ENCODE assay signal across 12 cellular contexts in genomic region chr12:115998789-115999478, GRCh38.
A peak's percentile ranks its signal among the peaks of the same experiment; 100 is the strongest.
DNase-seq lines count a peak whose midpoint lies in the region; ATAC-seq and TF ChIP-seq lines count a peak whose summit lies in the region.
"Had no signal": no experiment of that assay in that cellular context is flagged by ENCODE, and none has a peak within 500 bp of the region (broad histone marks: within the 10 kb centered on the region; RNA-seq: fewer than 3 reads in every experiment).

No MANE protein-coding gene starts in this region.

- H3K4me1 ChIP-seq in cardiac muscle cell (ENCODE audit: low read depth) (peaks cover 7% of the 10 kb centered on the region), esophagus (ENCODE audit: control insufficient read depth in 2 of 2, insufficient read depth in 2 of 2, low read length in 1 of 2) (no peaks in the 10 kb centered on the region), upper lobe of left lung (peaks cover 4 to 12% (median 9%) of the 10 kb centered on the region in 4 donors)

- peak overlapping the region; percentile 33 for H3K27ac Mint-ChIP-seq in nephron progenitor cell

- H3K4me1 Mint-ChIP-seq in nephron progenitor cell: peaks cover 26% of the 10 kb centered on the region

- no peak overlapping the region for H3K4me3 ChIP-seq in cardiac muscle cell
- no peak overlapping the region for H3K4me3 ChIP-seq in esophagus (ENCODE audit: low read depth in 1 of 2, low read length in 2 of 2)
- no peak overlapping the region for H3K4me3 ChIP-seq in upper lobe of left lung

- no peaks in the 10 kb centered on the region for H3K27me3 Mint-ChIP-seq in nephron progenitor cell (ENCODE audit: low read depth, poor library complexity)

- no peak overlapping the region for H3K4me3 Mint-ChIP-seq in nephron progenitor cell

- H3K27me3 ChIP-seq in cardiac muscle cell: no peaks in the 10 kb centered on the region
- no peaks in the 10 kb centered on the region for H3K27me3 ChIP-seq in esophagus (ENCODE audit: control insufficient read depth in 1 of 2, insufficient read depth in 2 of 2, low read length in 2 of 2)
- H3K27me3 ChIP-seq in upper lobe of left lung: no peaks in the 10 kb centered on the region
- H3K27me3 ChIP-seq: brain microvascular endothelial cell had no signal

- H3K9me3 Mint-ChIP-seq in nephron progenitor cell: no peaks in the 10 kb centered on the region

- intact Hi-C loops in Right ventricle myocardium inferior (cut with DNase I): loop anchor here (5.0 kb wide), 2 partner anchors 238 to 708 kb away; no protein-coding TSS in a partner anchor

- H3K36me3 ChIP-seq in cardiac muscle cell (peaks cover 28% of the 10 kb centered on the region), esophagus (ENCODE audit: control insufficient read depth in 2 of 2, insufficient read depth in 2 of 2, low read length in 1 of 2) (peaks cover 2 to 5% of the 10 kb centered on the region in 2 donors), upper lobe of left lung (peaks cover 14 to 58% (median 26%) of the 10 kb centered on the region in 4 donors)

- TF ChIP-seq EP300 in upper lobe of left lung (IDR thresholded peaks at IDR 0.05): no peak

- peaks cover 45% of the 10 kb centered on the region for H3K36me3 Mint-ChIP-seq in nephron progenitor cell (ENCODE audit: low read depth)

- H3K27ac ChIP-seq in cardiac muscle cell: peak overlapping the region; percentile 76
- peak overlapping the region; percentile 27 to 60 for H3K27ac ChIP-seq in esophagus (ENCODE audit: low read depth in 2 of 2, low read length in 1 of 2)
- H3K27ac ChIP-seq in upper lobe of left lung: peak overlapping the region; percentile 1 to 62 (median 22)
- H3K27ac ChIP-seq: brain microvascular endothelial cell had no signal

- WGBS in esophagus, 2 donors: 57 to 59% methylated on average over 10 of the region's 10 CpGs
- WGBS in upper lobe of left lung, 2 donors: 61 to 63% methylated on average over 10 of the region's 10 CpGs

- no peak for DNase-seq in cardiac muscle cell (ENCODE audit: low read depth in 1 of 2, low spot score in 1 of 2)
- DNase-seq in Right ventricle myocardium inferior (ENCODE audit: missing footprints): no peak
- DNase-seq in nephron progenitor cell: no peak
- DNase-seq in upper lobe of left lung: no peak
- DNase-seq in activated CD4-positive, alpha-beta T cell treated with anti-CD3 and anti-CD28 coated beads, Interleukin-2, amount 50 U/mL, for 1 hour: no peak
- DNase-seq in central memory CD4-positive, alpha-beta T cell: no peak
- DNase-seq: activated naive CD4-positive, alpha-beta T cell; effector CD4-positive, alpha-beta T cell; stimulated activated CD4-positive, alpha-beta T cell treated with anti-CD3 and anti-CD28 coated beads, Interleukin-15, amount 100 ng/mL, for 24 hours had no signal

- H3K9me3 ChIP-seq in cardiac muscle cell (ENCODE audit: low read depth) (no peaks in the 10 kb centered on the region), esophagus (ENCODE audit: control insufficient read depth in 2 of 2, insufficient read depth in 1 of 2, low read depth in 1 of 2, low read length in 1 of 2) (no peaks in the 10 kb centered on the region), upper lobe of left lung (no peaks in the 10 kb centered on the region)

- TF ChIP-seq CTCF in cardiac muscle cell (IDR thresholded peaks at IDR 0.05; ENCODE audit: low read depth, low read length) (no peak), nephron progenitor cell (IDR thresholded peaks at IDR 0.05) (no peak), upper lobe of left lung (IDR thresholded peaks at IDR 0.05) (no peak)

- no peak for ATAC-seq in Right ventricle myocardium inferior
- no peak for ATAC-seq in upper lobe of left lung (ENCODE audit: low FRiP score in 2 of 2)
- no peak for ATAC-seq in GM18517 (IDR thresholded peaks at IDR 0.05; ENCODE audit: unreplicated experiment)

- TF ChIP-seq POLR2A in upper lobe of left lung (IDR thresholded peaks at IDR 0.05): no peak

Comparison
In these comparisons a context has a peak if more than half of its experiments do, and no peak if none do; other contexts are left out.
1. H3K27ac ChIP-seq: peak in every context shown above with its lines; median percentile 76 in cardiac muscle cell; 44 in esophagus; 22 in upper lobe of left lung.